ENCODE assay signal across 23 cellular contexts in the genomic region with DNA sequence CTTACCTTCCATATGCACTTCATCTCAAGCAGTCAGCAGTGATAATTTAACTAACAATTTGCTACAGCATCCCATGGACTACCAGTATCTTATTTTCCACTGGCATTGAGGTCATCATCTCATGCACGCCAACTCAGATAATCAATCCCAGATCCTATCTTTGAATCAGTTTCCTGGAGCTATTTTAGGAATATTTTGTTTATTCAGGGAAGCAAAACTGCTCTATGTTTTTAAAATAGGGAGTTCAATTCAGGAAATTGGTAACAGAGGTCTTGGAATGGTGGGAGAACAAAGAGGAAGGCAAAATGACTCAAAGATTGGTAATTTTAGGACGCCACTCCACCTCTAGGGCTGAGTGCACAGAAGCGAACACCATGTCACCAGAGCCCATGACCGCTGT.
DNase-seq lines count a peak whose midpoint lies in the region; ATAC-seq and TF ChIP-seq lines count a peak whose summit lies in the region.
"Had no signal": no experiment of that assay in that cellular context is flagged by ENCODE, and none has a peak within 500 bp of the region (broad histone marks: within the 10 kb centered on the region; RNA-seq: fewer than 3 reads in every experiment).

No MANE protein-coding gene starts in this region.

- no peak overlapping the region for H3K4me3 ChIP-seq in DND-41 (ENCODE audit: low read depth in 1 of 2, low read length in 2 of 2)
- H3K4me3 ChIP-seq in esophagus muscularis mucosa, result no peak overlapping the region
- H3K4me3 ChIP-seq in skin epidermis, result no peak overlapping the region
- no peak overlapping the region for H3K4me3 ChIP-seq in ovary
- H3K4me3 ChIP-seq: cardiac muscle cell, coronary artery had no signal

- TF ChIP-seq CTCF in DND-41 (IDR thresholded peaks at IDR 0.05; ENCODE audit: borderline replicate concordance, extremely low read depth, low read length, poor library complexity, severe bottlenecking), result no peak
- TF ChIP-seq CTCF in esophagus muscularis mucosa (IDR thresholded peaks at IDR 0.05), result no peak
- TF ChIP-seq CTCF in ovary (IDR thresholded peaks at IDR 0.05), result no peak

- H3K27ac ChIP-seq in DND-41 (ENCODE audit: low read length) (peak overlapping the region; percentile 96; the same call in 1 of the 2 replicates), esophagus muscularis mucosa (replicated peaks in 1 of 4) (no peak overlapping the region), skin epidermis (peak overlapping the region in 13 of 21 experiments; percentile 5 to 83 (median 55)), ovary (no peak overlapping the region)
- H3K27ac ChIP-seq: cardiac muscle cell, coronary artery had no signal

- 85% methylated on average over 4 of the region's 4 CpGs for WGBS in esophagus muscularis mucosa
- 90 to 92% (median 92%) methylated on average over 4 of the region's 4 CpGs for WGBS in ovary, 3 donors

- H3K4me1 ChIP-seq in DND-41 (ENCODE audit: insufficient read depth, low read length), result peaks cover 58% of the 10 kb centered on the region
- H3K4me1 ChIP-seq in esophagus muscularis mucosa, result no peaks in the 10 kb centered on the region
- H3K4me1 ChIP-seq in ovary (ENCODE audit: insufficient read depth), result no peaks in the 10 kb centered on the region

- H2AFZ ChIP-seq in DND-41 (ENCODE audit: low read depth, low read length), result no peak overlapping the region

- intact Hi-C loops in esophagus muscularis mucosa (cut with DNase I) (no loop called here), ovary (cut with DNase I) (no loop called here)

- H3K27me3 ChIP-seq in DND-41 (ENCODE audit: insufficient read depth, low read length, poor library complexity), result no peaks in the 10 kb centered on the region
- H3K27me3 ChIP-seq in esophagus muscularis mucosa, result no peaks in the 10 kb centered on the region
- no peaks in the 10 kb centered on the region for H3K27me3 ChIP-seq in ovary
- H3K27me3 ChIP-seq: cardiac muscle cell had no signal

- H3K9me3 ChIP-seq in DND-41 (ENCODE audit: insufficient read depth, low read length, severe bottlenecking) (no peaks in the 10 kb centered on the region), esophagus muscularis mucosa (no peaks in the 10 kb centered on the region), ovary (no peaks in the 10 kb centered on the region)

- H3K79me2 ChIP-seq in DND-41 (ENCODE audit: insufficient read depth, low read length), result no peaks in the 10 kb centered on the region

- H4K20me1 ChIP-seq in DND-41 (ENCODE audit: insufficient read depth, low read length), result no peaks in the 10 kb centered on the region

- no peak overlapping the region for H3K4me2 ChIP-seq in DND-41 (ENCODE audit: insufficient read depth, low read length)

- DNase-seq in DND-41, result no peak
- peak; percentile 39 for DNase-seq in esophagus muscularis mucosa (ENCODE audit: extremely low spot score)
- DNase-seq in ovary, result no peak
- no peak for DNase-seq in NCI-H1105 treated with DMSO at 0.1 percent for 48 hours (lab: John Stamatoyannopoulos, UW)
- no peak for DNase-seq in NCI-H524 (lab: John Stamatoyannopoulos, UW)
- DNase-seq: activated CD4-positive, alpha-beta memory T cell treated with anti-CD3 and anti-CD28 coated beads for 36 hours; activated CD8-positive, alpha-beta memory T cell treated with anti-CD3 and anti-CD28 coated beads, Interleukin-2, amount 50 U/mL, for 48 hours; CD4-positive, alpha-beta T cell; head of caudate nucleus; kidney; natural killer cell; NCI-H2081; NCI-H2227 treated with DMSO at 0.1 percent for 48 hours; occipital lobe; RPMI8226; small intestine; stimulated activated CD4-positive, alpha-beta T cell treated with anti-CD3 and anti-CD28 coated beads, Interleukin-1b, Interleukin-23, amount 100 ng/mL, for 48 hours had no signal

- no peak for TF ChIP-seq EP300 in esophagus muscularis mucosa (IDR thresholded peaks at IDR 0.05)
- TF ChIP-seq EP300 in ovary (IDR thresholded peaks at IDR 0.05), result no peak

- H3K36me3 ChIP-seq in DND-41 (ENCODE audit: insufficient read depth, low read length) (no peaks in the 10 kb centered on the region), esophagus muscularis mucosa (no peaks in the 10 kb centered on the region), ovary (no peaks in the 10 kb centered on the region)
- H3K36me3 ChIP-seq: cardiac muscle cell had no signal

- TF ChIP-seq POLR2A in esophagus muscularis mucosa (IDR thresholded peaks at IDR 0.05; ENCODE audit: low read depth) (no peak), ovary (IDR thresholded peaks at IDR 0.05) (no peak)

- H3K9ac ChIP-seq in DND-41 (ENCODE audit: low read depth, low read length), result no peak overlapping the region

- no peak for ATAC-seq in DND-41 (ENCODE audit: insufficient read depth, low read depth)
- no peak for ATAC-seq in HG02571 (IDR thresholded peaks at IDR 0.05; ENCODE audit: unreplicated experiment)
- ATAC-seq: activated CD4-positive, CD25-positive, alpha-beta regulatory T cell treated with anti-CD3 and anti-CD28 coated beads, Interleukin-2, amount 50 U/mL, for 24 hours; natural killer cell had no signal

TF ChIP-seq in PFSK-1, 5 proteins besides CTCF, POLR2A, EP300 and RAD21:
- TF ChIP-seq FOXP2 (optimal IDR thresholded peaks at IDR 0.05; ENCODE audit: borderline replicate concordance, extremely low read depth, extremely low read length, insufficient read depth) (peak; percentile 13), SIN3A (IDR thresholded peaks at IDR 0.05; ENCODE audit: borderline replicate concordance, insufficient read depth, low read length) (no peak), TAF1 (IDR thresholded peaks at IDR 0.05; ENCODE audit: borderline replicate concordance, insufficient read depth, low read length) (peak; percentile 49; the same call in 1 of the 2 replicates)

Comparison
In these comparisons a context has a peak if more than half of its experiments do, and no peak if none do; other contexts are left out.
1. H3K27ac ChIP-seq: peak in DND-41 (single experiment) and skin epidermis (13 of 21); none in esophagus muscularis mucosa (0 of 4) and ovary (0 of 2).